ENCODE assay signal across 1 cellular context in the genomic region with DNA sequence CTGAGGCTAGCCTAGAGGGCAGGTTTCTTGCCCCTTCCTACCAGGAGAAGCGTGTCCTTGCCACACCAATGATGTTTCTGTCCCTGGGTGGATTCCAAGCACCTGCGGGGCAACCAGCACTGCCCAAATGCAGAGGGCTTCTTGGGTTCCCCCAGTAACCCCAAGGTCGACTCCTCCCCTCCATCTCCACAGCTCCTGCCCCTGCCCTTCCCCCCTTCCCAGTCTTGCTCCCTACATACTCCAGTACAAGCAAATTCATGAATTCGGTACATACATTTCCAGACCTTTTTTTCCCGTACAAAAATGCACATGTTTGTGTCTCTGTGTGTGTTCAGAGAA.
A peak's percentile ranks its signal among the peaks of the same experiment; 100 is the strongest.
TF ChIP-seq lines count a peak whose summit lies in the region.

No MANE protein-coding gene starts in this region.

TF ChIP-seq in HepG2, 621 proteins besides CTCF, POLR2A, EP300 and RAD21 (continued from another document):
- TF ChIP-seq, protein P1, sequence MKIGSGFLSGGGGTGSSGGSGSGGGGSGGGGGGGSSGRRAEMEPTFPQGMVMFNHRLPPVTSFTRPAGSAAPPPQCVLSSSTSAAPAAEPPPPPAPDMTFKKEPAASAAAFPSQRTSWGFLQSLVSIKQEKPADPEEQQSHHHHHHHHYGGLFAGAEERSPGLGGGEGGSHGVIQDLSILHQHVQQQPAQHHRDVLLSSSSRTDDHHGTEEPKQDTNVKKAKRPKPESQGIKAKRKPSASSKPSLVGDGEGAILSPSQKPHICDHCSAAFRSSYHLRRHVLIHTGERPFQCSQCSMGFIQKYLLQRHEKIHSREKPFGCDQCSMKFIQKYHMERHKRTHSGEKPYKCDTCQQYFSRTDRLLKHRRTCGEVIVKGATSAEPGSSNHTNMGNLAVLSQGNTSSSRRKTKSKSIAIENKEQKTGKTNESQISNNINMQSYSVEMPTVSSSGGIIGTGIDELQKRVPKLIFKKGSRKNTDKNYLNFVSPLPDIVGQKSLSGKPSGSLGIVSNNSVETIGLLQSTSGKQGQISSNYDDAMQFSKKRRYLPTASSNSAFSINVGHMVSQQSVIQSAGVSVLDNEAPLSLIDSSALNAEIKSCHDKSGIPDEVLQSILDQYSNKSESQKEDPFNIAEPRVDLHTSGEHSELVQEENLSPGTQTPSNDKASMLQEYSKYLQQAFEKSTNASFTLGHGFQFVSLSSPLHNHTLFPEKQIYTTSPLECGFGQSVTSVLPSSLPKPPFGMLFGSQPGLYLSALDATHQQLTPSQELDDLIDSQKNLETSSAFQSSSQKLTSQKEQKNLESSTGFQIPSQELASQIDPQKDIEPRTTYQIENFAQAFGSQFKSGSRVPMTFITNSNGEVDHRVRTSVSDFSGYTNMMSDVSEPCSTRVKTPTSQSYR (CRISPR knock-in tag; IDR thresholded peaks at IDR 0.05; ENCODE audit: borderline replicate concordance): 0 out of 2 replicates have a peak, but pooled peaks have one; percentile 28
- 0 out of 2 replicates have a peak, but pooled peaks have one; percentile 26 for TF ChIP-seq ZNF558 (CRISPR knock-in tag; IDR thresholded peaks at IDR 0.05; ENCODE audit: borderline replicate concordance)
- TF ChIP-seq, protein P2, sequence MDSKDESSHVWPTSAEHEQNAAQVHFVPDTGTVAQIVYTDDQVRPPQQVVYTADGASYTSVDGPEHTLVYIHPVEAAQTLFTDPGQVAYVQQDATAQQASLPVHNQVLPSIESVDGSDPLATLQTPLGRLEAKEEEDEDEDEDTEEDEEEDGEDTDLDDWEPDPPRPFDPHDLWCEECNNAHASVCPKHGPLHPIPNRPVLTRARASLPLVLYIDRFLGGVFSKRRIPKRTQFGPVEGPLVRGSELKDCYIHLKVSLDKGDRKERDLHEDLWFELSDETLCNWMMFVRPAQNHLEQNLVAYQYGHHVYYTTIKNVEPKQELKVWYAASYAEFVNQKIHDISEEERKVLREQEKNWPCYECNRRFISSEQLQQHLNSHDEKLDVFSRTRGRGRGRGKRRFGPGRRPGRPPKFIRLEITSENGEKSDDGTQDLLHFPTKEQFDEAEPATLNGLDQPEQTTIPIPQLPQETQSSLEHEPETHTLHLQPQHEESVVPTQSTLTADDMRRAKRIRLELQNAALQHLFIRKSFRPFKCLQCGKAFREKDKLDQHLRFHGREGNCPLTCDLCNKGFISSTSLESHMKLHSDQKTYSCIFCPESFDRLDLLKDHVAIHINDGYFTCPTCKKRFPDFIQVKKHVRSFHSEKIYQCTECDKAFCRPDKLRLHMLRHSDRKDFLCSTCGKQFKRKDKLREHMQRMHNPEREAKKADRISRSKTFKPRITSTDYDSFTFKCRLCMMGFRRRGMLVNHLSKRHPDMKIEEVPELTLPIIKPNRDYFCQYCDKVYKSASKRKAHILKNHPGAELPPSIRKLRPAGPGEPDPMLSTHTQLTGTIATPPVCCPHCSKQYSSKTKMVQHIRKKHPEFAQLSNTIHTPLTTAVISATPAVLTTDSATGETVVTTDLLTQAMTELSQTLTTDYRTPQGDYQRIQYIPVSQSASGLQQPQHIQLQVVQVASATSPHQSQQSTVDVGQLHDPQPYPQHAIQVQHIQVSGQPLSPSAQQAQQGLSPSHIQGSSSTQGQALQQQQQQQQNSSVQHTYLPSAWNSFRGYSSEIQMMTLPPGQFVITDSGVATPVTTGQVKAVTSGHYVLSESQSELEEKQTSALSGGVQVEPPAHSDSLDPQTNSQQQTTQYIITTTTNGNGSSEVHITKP (CRISPR knock-in tag; IDR thresholded peaks at IDR 0.05; ENCODE audit: low read depth): no peak
- TF ChIP-seq ZNF501 (CRISPR knock-in tag; IDR thresholded peaks at IDR 0.05): 0 out of 2 replicates have a peak, but pooled peaks have one; percentile 0
- TF ChIP-seq HNRNPL (IDR thresholded peaks at IDR 0.05; ENCODE audit: low read depth, low read length): 0 out of 2 replicates have a peak, but pooled peaks have one; percentile 13
- peak; percentile 9; the same call in 1 of the 2 replicates for TF ChIP-seq HOXA3 (CRISPR knock-in tag; IDR thresholded peaks at IDR 0.05)
- TF ChIP-seq, protein P3, sequence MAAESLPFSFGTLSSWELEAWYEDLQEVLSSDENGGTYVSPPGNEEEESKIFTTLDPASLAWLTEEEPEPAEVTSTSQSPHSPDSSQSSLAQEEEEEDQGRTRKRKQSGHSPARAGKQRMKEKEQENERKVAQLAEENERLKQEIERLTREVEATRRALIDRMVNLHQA (CRISPR knock-in tag; IDR thresholded peaks at IDR 0.05): no peak
- no peak for TF ChIP-seq ZNF33B (CRISPR knock-in tag; IDR thresholded peaks at IDR 0.05)
- TF ChIP-seq ZFP36 (IDR thresholded peaks at IDR 0.05; ENCODE audit: borderline replicate concordance, low read depth, low read length, partially characterized antibody): no peak
- TF ChIP-seq ZNF605 (CRISPR knock-in tag; IDR thresholded peaks at IDR 0.05): no peak; the same call in 1 of the 2 replicates
- no peak for TF ChIP-seq ZC3H4 (CRISPR knock-in tag; IDR thresholded peaks at IDR 0.05; ENCODE audit: borderline replicate concordance)
